Comparison of ENCODE assay signal across 11 cellular contexts in genomic region chr2:233855345-233855744, GRCh38. TPM values are rescaled to one million over a fixed set of nuclear protein-coding genes. Genes with fewer than 3 reads are reported as not detected.
A peak's percentile ranks its signal among the peaks of the same experiment; 100 is the strongest.
DNase-seq lines count a peak whose midpoint lies in the region; ATAC-seq, FAIRE-seq and TF ChIP-seq lines count a peak whose summit lies in the region.
"Had no signal": no experiment of that assay in that cellular context is flagged by ENCODE, and none has a peak within 500 bp of the region (broad histone marks: within the 10 kb centered on the region; RNA-seq: fewer than 3 reads in every experiment).

No MANE protein-coding gene starts in this region.

- H3K79me2 ChIP-seq in DND-41 (ENCODE audit: insufficient read depth, low read length) (peaks cover 48% of the 10 kb centered on the region), MM.1S (ENCODE audit: low read length) (peaks cover 39% of the 10 kb centered on the region), astrocyte (ENCODE audit: insufficient read depth, low read length) (peaks cover 40% of the 10 kb centered on the region)

- H3K36me3 Mint-ChIP-seq in astrocyte (ENCODE audit: low read depth, unreplicated experiment) (no peaks in the 10 kb centered on the region), nephron progenitor cell (ENCODE audit: low read depth) (peaks cover 9% of the 10 kb centered on the region), endothelial cell (ENCODE audit: low read depth, unreplicated experiment) (no peaks in the 10 kb centered on the region)

- H3K9me2 ChIP-seq in MM.1S (replicated peaks; ENCODE audit: insufficient read depth, low read length) = no peaks in the 10 kb centered on the region

- peak overlapping the region; percentile 99 for H3K27ac ChIP-seq in DND-41 (ENCODE audit: low read length)
- no peak overlapping the region for H3K27ac ChIP-seq in MM.1S (ENCODE audit: low read length)
- H3K27ac ChIP-seq in astrocyte (ENCODE audit: low read depth, low read length) = no peak overlapping the region

- peak overlapping the region; percentile 99 for H3K9ac ChIP-seq in DND-41 (ENCODE audit: low read depth, low read length)
- H3K9ac ChIP-seq in MM.1S (ENCODE audit: low read length) = no peak overlapping the region
- H3K9ac ChIP-seq in astrocyte (ENCODE audit: low read length) = peak overlapping the region; percentile 74

- peak overlapping the region; percentile 84 for H3K4me2 ChIP-seq in DND-41 (ENCODE audit: insufficient read depth, low read length)
- H3K4me2 ChIP-seq in MM.1S (ENCODE audit: low read depth, low read length) = peak overlapping the region; percentile 68; the same call in 1 of the 2 replicates
- H3K4me2 ChIP-seq in astrocyte (ENCODE audit: low read length) = peak overlapping the region; percentile 93

- no peak for FAIRE-seq in astrocyte (lab: Jason Lieb, UNC)
- FAIRE-seq: islet of Langerhans had no signal

- peaks cover 38% of the 10 kb centered on the region for H3K36me3 ChIP-seq in DND-41 (ENCODE audit: insufficient read depth, low read length)
- 0 out of 2 replicates have a peak, but pooled peaks cover 2% of the 10 kb centered on the region for H3K36me3 ChIP-seq in MM.1S (replicated peaks; ENCODE audit: insufficient read depth, low read length)
- no peaks in the 10 kb centered on the region for H3K36me3 ChIP-seq in astrocyte (ENCODE audit: insufficient read depth, low read length)

- no peaks in the 10 kb centered on the region for H3F3A ChIP-seq in MM.1S (ENCODE audit: insufficient read depth, low read length)

- TF ChIP-seq CTCF in DND-41 (IDR thresholded peaks at IDR 0.05; ENCODE audit: borderline replicate concordance, extremely low read depth, low read length, poor library complexity, severe bottlenecking) (no peak), MM.1S (IDR thresholded peaks at IDR 0.05; ENCODE audit: low read length) (no peak), astrocyte (IDR thresholded peaks at IDR 0.05; ENCODE audit: insufficient read depth, low read depth, low read length) (no peak), nephron progenitor cell (IDR thresholded peaks at IDR 0.05) (no peak), endothelial cell (IDR thresholded peaks at IDR 0.05; ENCODE audit: unreplicated experiment) (no peak)

- peak overlapping the region; percentile 70 for H3K4me3 Mint-ChIP-seq in astrocyte (ENCODE audit: unreplicated experiment)
- peak overlapping the region; percentile 98 for H3K4me3 Mint-ChIP-seq in nephron progenitor cell
- H3K4me3 Mint-ChIP-seq in endothelial cell (ENCODE audit: unreplicated experiment) = no peak overlapping the region

- no peaks in the 10 kb centered on the region for H3K27me3 Mint-ChIP-seq in astrocyte (ENCODE audit: low read depth, unreplicated experiment)
- H3K27me3 Mint-ChIP-seq in nephron progenitor cell (ENCODE audit: low read depth, poor library complexity) = peaks cover 3% of the 10 kb centered on the region
- peaks cover 3% of the 10 kb centered on the region for H3K27me3 Mint-ChIP-seq in endothelial cell (ENCODE audit: unreplicated experiment)

- H3K27ac Mint-ChIP-seq in astrocyte (ENCODE audit: unreplicated experiment) (no peak overlapping the region), nephron progenitor cell (no peak overlapping the region), endothelial cell (ENCODE audit: unreplicated experiment) (no peak overlapping the region)

- ATAC-seq in DND-41 (ENCODE audit: insufficient read depth, low read depth) = no peak
- ATAC-seq in HG03457 (IDR thresholded peaks at IDR 0.05; ENCODE audit: unreplicated experiment) = no peak

- H2AFZ ChIP-seq in DND-41 (ENCODE audit: low read depth, low read length) = peak overlapping the region; percentile 70
- H2AFZ ChIP-seq in MM.1S (ENCODE audit: low read length) = no peak overlapping the region
- H2AFZ ChIP-seq in astrocyte (ENCODE audit: low read depth, low read length) = no peak overlapping the region

- no peak for DNase-seq in DND-41
- no peak for DNase-seq in MM.1S
- no peak for DNase-seq in astrocyte (ENCODE audit: low read depth)
- no peak for DNase-seq in nephron progenitor cell
- no peak for DNase-seq in HPDE6-E6E7 (ENCODE audit: extremely low spot score)
- no peak for DNase-seq in stimulated activated CD4-positive, alpha-beta T cell treated with anti-CD3 and anti-CD28 coated beads, Interleukin-15, amount 100 ng/mL, for 24 hours
- no peak for DNase-seq in endothelial cell (ENCODE audit: low spot score)
- DNase-seq: GF-D8, NCI-H524 had no signal

- H3K4me3 ChIP-seq in DND-41 (ENCODE audit: low read depth in 1 of 2, low read length in 2 of 2) (peak overlapping the region in 1 of 2 experiments; percentile 94; a peak in 2 of 4 replicates), MM.1S (ENCODE audit: low read length) (no peak overlapping the region), astrocyte (ENCODE audit: insufficient read depth, low read depth, low read length) (no peak overlapping the region)

- no peaks in the 10 kb centered on the region for H3K9me3 Mint-ChIP-seq in astrocyte (ENCODE audit: unreplicated experiment)
- no peaks in the 10 kb centered on the region for H3K9me3 Mint-ChIP-seq in nephron progenitor cell
- H3K9me3 Mint-ChIP-seq in endothelial cell (ENCODE audit: unreplicated experiment) = no peaks in the 10 kb centered on the region

- peaks cover 44% of the 10 kb centered on the region for H3K4me1 ChIP-seq in DND-41 (ENCODE audit: insufficient read depth, low read length)
- 0 out of 2 replicates have a peak, but pooled peaks cover 3% of the 10 kb centered on the region for H3K4me1 ChIP-seq in MM.1S (ENCODE audit: low read length)
- peaks cover 8% of the 10 kb centered on the region for H3K4me1 ChIP-seq in astrocyte (ENCODE audit: insufficient read depth, low read length)

- H3K27me3 ChIP-seq in DND-41 (ENCODE audit: insufficient read depth, low read length, poor library complexity) (peaks cover 4% of the 10 kb centered on the region), MM.1S (replicated peaks; ENCODE audit: insufficient read depth, low read length) (no peaks in the 10 kb centered on the region), astrocyte (ENCODE audit: insufficient read depth, low read length) (no peaks in the 10 kb centered on the region)

- peaks cover 30% of the 10 kb centered on the region for H4K20me1 ChIP-seq in DND-41 (ENCODE audit: insufficient read depth, low read length)
- H4K20me1 ChIP-seq in MM.1S (ENCODE audit: insufficient read depth, low read length) = no peaks in the 10 kb centered on the region
- H4K20me1 ChIP-seq in astrocyte (ENCODE audit: insufficient read depth, low read length) = no peaks in the 10 kb centered on the region

- H3K4me1 Mint-ChIP-seq in astrocyte (ENCODE audit: low read depth, unreplicated experiment) (peaks cover 4% of the 10 kb centered on the region), nephron progenitor cell (peaks cover 40% of the 10 kb centered on the region), endothelial cell (ENCODE audit: unreplicated experiment) (peaks cover 21% of the 10 kb centered on the region)

- no peaks in the 10 kb centered on the region for H3K9me3 ChIP-seq in DND-41 (ENCODE audit: insufficient read depth, low read length, severe bottlenecking)
- H3K9me3 ChIP-seq in MM.1S (replicated peaks; ENCODE audit: insufficient read depth, low read length) = no peaks in the 10 kb centered on the region
- no peaks in the 10 kb centered on the region for H3K9me3 ChIP-seq in astrocyte (ENCODE audit: insufficient read depth, low read depth, low read length)

RNA-seq across cellular contexts. Expression of gene HJURP, which starts 1.0 kb away (rescaled TPM):
- 2.7 and 5.9 TPM in 2 replicates for total RNA-seq in astrocyte
- total RNA-seq in endothelial cell (ENCODE audit: unreplicated experiment) = 11.4 TPM
